10 cellular contexts compared by ENCODE assay signal in genomic region chr17:65850486-65850885, GRCh38.
DNase-seq lines count a peak whose midpoint lies in the region; ATAC-seq lines count a peak whose summit lies in the region.
"Had no signal": no experiment of that assay in that cellular context is flagged by ENCODE, and none has a peak within 500 bp of the region (broad histone marks: within the 10 kb centered on the region; RNA-seq: fewer than 3 reads in every experiment).

No MANE protein-coding gene starts in this region.

- intact Hi-C loops in activated T-helper 1 cell treated with anti-CD3 and anti-CD28 coated beads, Interleukin-12 subunit alpha, Interleukin-12 subunit beta, Interleukin-2, Interleukin-4 antibody, amounts not matched to agents 30 ng/mL and 10 ng/mL and 1 ng/mL, durations not matched to agents 14 hours and 24 hours and 36 hours (cut with micrococcal nuclease), result no loop called here

- peaks cover 8% of the 10 kb centered on the region for H3K27me3 Mint-ChIP-seq in activated T-cell treated with anti-CD3 and anti-CD28 coated beads, Interleukin-2, amount 50 U/mL, for 72 hours (ENCODE audit: low read depth)
- no peaks in the 10 kb centered on the region for H3K27me3 Mint-ChIP-seq in activated T-cell treated with anti-CD3 and anti-CD28 coated beads, Interleukin-2, amount 50 U/mL, for 24 hours
- H3K27me3 Mint-ChIP-seq in activated T-helper 1 cell treated with anti-CD3 and anti-CD28 coated beads, Interleukin-12 subunit alpha, Interleukin-12 subunit beta, Interleukin-2, Interleukin-4 antibody, amounts not matched to agents 30 ng/mL and 10 ng/mL and 1 ng/mL, durations not matched to agents 14 hours and 24 hours and 36 hours (ENCODE audit: insufficient read depth), result no peaks in the 10 kb centered on the region

- DNase-seq in activated T-cell treated with anti-CD3 and anti-CD28 coated beads, Interleukin-2, amount 50 U/mL, for 72 hours, result peak; percentile 26 to 27
- DNase-seq in activated T-cell treated with anti-CD3 and anti-CD28 coated beads, Interleukin-2, amount 50 U/mL, for 24 hours, result no peak
- DNase-seq in amniotic epithelial cell (ENCODE audit: low read depth) (peak; percentile 7), NCI-H2081 (lab: John Stamatoyannopoulos, UW) (no peak), NCI-H1092 (lab: John Stamatoyannopoulos, UW) (no peak)
- no peak for DNase-seq in stimulated activated effector memory CD8-positive, alpha-beta T cell treated with anti-CD3 and anti-CD28 coated beads, Interleukin-12 subunit alpha, Interleukin-12 subunit beta, amount 100 ng/mL, for 72 hours (ENCODE audit: low spot score in 2 of 2)
- no peak for DNase-seq in activated T-helper 1 cell treated with anti-CD3 and anti-CD28 coated beads, Interleukin-12 subunit alpha, Interleukin-12 subunit beta, Interleukin-2, Interleukin-4 antibody, amounts not matched to agents 30 ng/mL and 10 ng/mL and 1 ng/mL, durations not matched to agents 14 hours and 24 hours and 36 hours (ENCODE audit: low spot score)
- DNase-seq: activated CD8-positive, alpha-beta memory T cell treated with anti-CD3 and anti-CD28 coated beads for 24 hours had no signal

- ATAC-seq in activated T-cell treated with anti-CD3 and anti-CD28 coated beads, Interleukin-2, amount 50 U/mL, for 72 hours (replicated peaks in 1 of 2), result peak; percentile 96 to 100
- peak; percentile 80 for ATAC-seq in HG03432 (IDR thresholded peaks at IDR 0.05; ENCODE audit: unreplicated experiment)
- ATAC-seq in stimulated activated effector memory CD8-positive, alpha-beta T cell treated with anti-CD3 and anti-CD28 coated beads, Interleukin-12 subunit alpha, Interleukin-12 subunit beta, amount 100 ng/mL, for 72 hours, result peak; percentile 99

- peaks cover 13% of the 10 kb centered on the region for H3K4me1 Mint-ChIP-seq in activated T-cell treated with anti-CD3 and anti-CD28 coated beads, Interleukin-2, amount 50 U/mL, for 72 hours (ENCODE audit: low read depth)
- H3K4me1 Mint-ChIP-seq in activated T-cell treated with anti-CD3 and anti-CD28 coated beads, Interleukin-2, amount 50 U/mL, for 24 hours (ENCODE audit: low read depth), result peaks cover 4% of the 10 kb centered on the region
- H3K4me1 Mint-ChIP-seq in stimulated activated effector memory CD8-positive, alpha-beta T cell treated with anti-CD3 and anti-CD28 coated beads, Interleukin-12 subunit alpha, Interleukin-12 subunit beta, amount 100 ng/mL, for 72 hours, result peaks cover 6% of the 10 kb centered on the region
- H3K4me1 Mint-ChIP-seq in activated T-helper 1 cell treated with anti-CD3 and anti-CD28 coated beads, Interleukin-12 subunit alpha, Interleukin-12 subunit beta, Interleukin-2, Interleukin-4 antibody, amounts not matched to agents 30 ng/mL and 10 ng/mL and 1 ng/mL, durations not matched to agents 14 hours and 24 hours and 36 hours (ENCODE audit: low read depth), result no peaks in the 10 kb centered on the region
- H3K4me1 Mint-ChIP-seq: B cell had no signal

- no peak overlapping the region for H3K27ac Mint-ChIP-seq in activated T-cell treated with anti-CD3 and anti-CD28 coated beads, Interleukin-2, amount 50 U/mL, for 72 hours
- H3K27ac Mint-ChIP-seq in activated T-cell treated with anti-CD3 and anti-CD28 coated beads, Interleukin-2, amount 50 U/mL, for 24 hours, result no peak overlapping the region
- H3K27ac Mint-ChIP-seq in stimulated activated effector memory CD8-positive, alpha-beta T cell treated with anti-CD3 and anti-CD28 coated beads, Interleukin-12 subunit alpha, Interleukin-12 subunit beta, amount 100 ng/mL, for 72 hours, result no peak overlapping the region
- H3K27ac Mint-ChIP-seq in activated T-helper 1 cell treated with anti-CD3 and anti-CD28 coated beads, Interleukin-12 subunit alpha, Interleukin-12 subunit beta, Interleukin-2, Interleukin-4 antibody, amounts not matched to agents 30 ng/mL and 10 ng/mL and 1 ng/mL, durations not matched to agents 14 hours and 24 hours and 36 hours, result no peak overlapping the region
- H3K27ac Mint-ChIP-seq: B cell had no signal

- H3K36me3 Mint-ChIP-seq in activated T-cell treated with anti-CD3 and anti-CD28 coated beads, Interleukin-2, amount 50 U/mL, for 72 hours (ENCODE audit: insufficient read depth in 2 of 2), result peaks cover 2% of the 10 kb centered on the region in 2 donors
- no peaks in the 10 kb centered on the region for H3K36me3 Mint-ChIP-seq in activated T-cell treated with anti-CD3 and anti-CD28 coated beads, Interleukin-2, amount 50 U/mL, for 24 hours (ENCODE audit: low read depth)
- no peaks in the 10 kb centered on the region for H3K36me3 Mint-ChIP-seq in stimulated activated effector memory CD8-positive, alpha-beta T cell treated with anti-CD3 and anti-CD28 coated beads, Interleukin-12 subunit alpha, Interleukin-12 subunit beta, amount 100 ng/mL, for 72 hours
- H3K36me3 Mint-ChIP-seq in activated T-helper 1 cell treated with anti-CD3 and anti-CD28 coated beads, Interleukin-12 subunit alpha, Interleukin-12 subunit beta, Interleukin-2, Interleukin-4 antibody, amounts not matched to agents 30 ng/mL and 10 ng/mL and 1 ng/mL, durations not matched to agents 14 hours and 24 hours and 36 hours (ENCODE audit: low read depth), result no peaks in the 10 kb centered on the region

- H3K9me3 Mint-ChIP-seq in activated T-cell treated with anti-CD3 and anti-CD28 coated beads, Interleukin-2, amount 50 U/mL, for 72 hours, result peaks cover 0 to 2% of the 10 kb centered on the region in 2 donors
- no peaks in the 10 kb centered on the region for H3K9me3 Mint-ChIP-seq in activated T-cell treated with anti-CD3 and anti-CD28 coated beads, Interleukin-2, amount 50 U/mL, for 24 hours
- no peaks in the 10 kb centered on the region for H3K9me3 Mint-ChIP-seq in stimulated activated effector memory CD8-positive, alpha-beta T cell treated with anti-CD3 and anti-CD28 coated beads, Interleukin-12 subunit alpha, Interleukin-12 subunit beta, amount 100 ng/mL, for 72 hours
- no peaks in the 10 kb centered on the region for H3K9me3 Mint-ChIP-seq in activated T-helper 1 cell treated with anti-CD3 and anti-CD28 coated beads, Interleukin-12 subunit alpha, Interleukin-12 subunit beta, Interleukin-2, Interleukin-4 antibody, amounts not matched to agents 30 ng/mL and 10 ng/mL and 1 ng/mL, durations not matched to agents 14 hours and 24 hours and 36 hours

- peak overlapping the region in 1 of 2 donors; percentile 5 for H3K4me3 Mint-ChIP-seq in activated T-cell treated with anti-CD3 and anti-CD28 coated beads, Interleukin-2, amount 50 U/mL, for 72 hours
- no peak overlapping the region for H3K4me3 Mint-ChIP-seq in activated T-cell treated with anti-CD3 and anti-CD28 coated beads, Interleukin-2, amount 50 U/mL, for 24 hours
- H3K4me3 Mint-ChIP-seq in stimulated activated effector memory CD8-positive, alpha-beta T cell treated with anti-CD3 and anti-CD28 coated beads, Interleukin-12 subunit alpha, Interleukin-12 subunit beta, amount 100 ng/mL, for 72 hours, result no peak overlapping the region
- H3K4me3 Mint-ChIP-seq in activated T-helper 1 cell treated with anti-CD3 and anti-CD28 coated beads, Interleukin-12 subunit alpha, Interleukin-12 subunit beta, Interleukin-2, Interleukin-4 antibody, amounts not matched to agents 30 ng/mL and 10 ng/mL and 1 ng/mL, durations not matched to agents 14 hours and 24 hours and 36 hours, result no peak overlapping the region
- H3K4me3 Mint-ChIP-seq: B cell had no signal

Comparison
In these comparisons a context has a peak if more than half of its experiments do, and no peak if none do; other contexts are left out.
1. DNase-seq: peak in activated T-cell treated with anti-CD3 and anti-CD28 coated beads, Interleukin-2, amount 50 U/mL, for 72 hours (2 of 2) and amniotic epithelial cell (single experiment); none in activated T-cell treated with anti-CD3 and anti-CD28 coated beads, Interleukin-2, amount 50 U/mL, for 24 hours (single experiment), stimulated activated effector memory CD8-positive, alpha-beta T cell treated with anti-CD3 and anti-CD28 coated beads, Interleukin-12 subunit alpha, Interleukin-12 subunit beta, amount 100 ng/mL, for 72 hours (0 of 2), NCI-H2081 (0 of 2), activated T-helper 1 cell treated with anti-CD3 and anti-CD28 coated beads, Interleukin-12 subunit alpha, Interleukin-12 subunit beta, Interleukin-2, Interleukin-4 antibody, amounts not matched to agents 30 ng/mL and 10 ng/mL and 1 ng/mL, durations not matched to agents 14 hours and 24 hours and 36 hours (single experiment) and NCI-H1092 (single experiment).
2. Peak in every context shown above with its lines, with median percentiles within 50 percentile points of each other: ATAC-seq.